Comparison of ENCODE assay signal across 11 cellular contexts in genomic region chr19:1412323-1412923, GRCh38. TPM values are rescaled to one million over a fixed set of nuclear protein-coding genes. Genes with fewer than 3 reads are reported as not detected.
DNase-seq lines count a peak whose midpoint lies in the region; ATAC-seq, FAIRE-seq and TF ChIP-seq lines count a peak whose summit lies in the region.
"Had no signal": no experiment of that assay in that cellular context is flagged by ENCODE, and none has a peak within 500 bp of the region (broad histone marks: within the 10 kb centered on the region; RNA-seq: fewer than 3 reads in every experiment).

No MANE protein-coding gene starts in this region.

- no peak overlapping the region for H3K27ac Mint-ChIP-seq in activated naive CD8-positive, alpha-beta T cell
- no peak overlapping the region for H3K27ac Mint-ChIP-seq in activated CD4-positive, alpha-beta T cell treated with anti-CD3 and anti-CD28 coated beads, Interleukin-2, amount 10 ng/mL, durations not matched to agents 24 days and 14 days

- FAIRE-seq in HTR-8/SVneo (lab: Jason Lieb, UNC): no peak

- ATAC-seq in Right ventricle myocardium inferior (no peak), HG02870 (IDR thresholded peaks at IDR 0.05; ENCODE audit: unreplicated experiment) (no peak)

- intact Hi-C loops in Right ventricle myocardium inferior (cut with DNase I): loop anchor here (5.0 kb wide), 1 partner anchor 35 kb away; no protein-coding TSS in a partner anchor
- intact Hi-C loops in activated CD4-positive, alpha-beta T cell treated with anti-CD3 and anti-CD28 coated beads, Interleukin-2, amount 10 ng/mL, durations not matched to agents 24 days and 14 days (cut with micrococcal nuclease): no loop called here

- DNase-seq in cardiac muscle cell (ENCODE audit: low read depth in 1 of 2, low spot score in 1 of 2) (no peak), Right ventricle myocardium inferior (ENCODE audit: missing footprints) (no peak), HTR-8/SVneo (ENCODE audit: insufficient read length, low spot score) (no peak)
- no peak for DNase-seq in activated CD4-positive, alpha-beta T cell treated with anti-CD3 and anti-CD28 coated beads, Interleukin-2, amount 10 ng/mL, durations not matched to agents 24 days and 14 days
- DNase-seq: NCI-H1105; stimulated activated CD4-positive, alpha-beta T cell treated with anti-CD3 and anti-CD28 coated beads, Interleukin-4, amount 100 ng/mL, for 1 hour had no signal

- no peaks in the 10 kb centered on the region for H3K27me3 Mint-ChIP-seq in activated naive CD8-positive, alpha-beta T cell
- no peaks in the 10 kb centered on the region for H3K27me3 Mint-ChIP-seq in activated CD4-positive, alpha-beta T cell treated with anti-CD3 and anti-CD28 coated beads, Interleukin-2, amount 10 ng/mL, durations not matched to agents 24 days and 14 days

- TF ChIP-seq CTCF in cardiac muscle cell (IDR thresholded peaks at IDR 0.05; ENCODE audit: low read depth, low read length): no peak

- H3K4me3 Mint-ChIP-seq in activated naive CD8-positive, alpha-beta T cell: peak overlapping the region; percentile 69
- no peak overlapping the region for H3K4me3 Mint-ChIP-seq in activated CD4-positive, alpha-beta T cell treated with anti-CD3 and anti-CD28 coated beads, Interleukin-2, amount 10 ng/mL, durations not matched to agents 24 days and 14 days

- no peaks in the 10 kb centered on the region for H3K9me3 Mint-ChIP-seq in activated naive CD8-positive, alpha-beta T cell (ENCODE audit: low read depth)
- H3K9me3 Mint-ChIP-seq in activated CD4-positive, alpha-beta T cell treated with anti-CD3 and anti-CD28 coated beads, Interleukin-2, amount 10 ng/mL, durations not matched to agents 24 days and 14 days: no peaks in the 10 kb centered on the region

- no peak overlapping the region for H3K4me3 ChIP-seq in cardiac muscle cell

- no peaks in the 10 kb centered on the region for H3K9me3 ChIP-seq in cardiac muscle cell (ENCODE audit: low read depth)

- H3K4me1 Mint-ChIP-seq in activated naive CD8-positive, alpha-beta T cell (ENCODE audit: low read depth): peaks cover 67% of the 10 kb centered on the region
- H3K4me1 Mint-ChIP-seq in activated CD4-positive, alpha-beta T cell treated with anti-CD3 and anti-CD28 coated beads, Interleukin-2, amount 10 ng/mL, durations not matched to agents 24 days and 14 days: peaks cover 40% of the 10 kb centered on the region

- H3K27me3 ChIP-seq in cardiac muscle cell (no peaks in the 10 kb centered on the region), layer of hippocampus (ENCODE audit: control insufficient read depth, insufficient read depth, low read length) (no peaks in the 10 kb centered on the region)

- peak overlapping the region; percentile 50 for H3K27ac ChIP-seq in cardiac muscle cell
- H3K27ac ChIP-seq in layer of hippocampus (ENCODE audit: low read depth, low read length): peak overlapping the region; percentile 88
- H3K27ac ChIP-seq in temporal lobe (ENCODE audit: low read depth, low read length): peak overlapping the region; percentile 95

- peaks cover 30% of the 10 kb centered on the region for H3K4me1 ChIP-seq in cardiac muscle cell (ENCODE audit: low read depth)

- H3K36me3 Mint-ChIP-seq in activated naive CD8-positive, alpha-beta T cell: peaks cover 2% of the 10 kb centered on the region
- peaks cover 37% of the 10 kb centered on the region for H3K36me3 Mint-ChIP-seq in activated CD4-positive, alpha-beta T cell treated with anti-CD3 and anti-CD28 coated beads, Interleukin-2, amount 10 ng/mL, durations not matched to agents 24 days and 14 days (ENCODE audit: low read depth)

- no peaks in the 10 kb centered on the region for H3K36me3 ChIP-seq in cardiac muscle cell

RNA-seq across cellular contexts. Expression of gene DAZAP1, which starts 5.0 kb away (rescaled TPM):
- total RNA-seq in cardiac muscle cell (103 and 112 TPM in 2 replicates), Right ventricle myocardium inferior (88.4 TPM), temporal lobe (25.8 TPM)
- 41.8 and 43.0 TPM in 2 replicates for polyA plus RNA-seq in cardiac muscle cell
- 299 and 323 TPM in 2 replicates for total RNA-seq in activated CD4-positive, alpha-beta T cell treated with anti-CD3 and anti-CD28 coated beads, Interleukin-2, amount 10 ng/mL, durations not matched to agents 24 days and 14 days

RNA-seq across cellular contexts. Expression of gene GAMT, which starts 11.1 kb away (rescaled TPM):
- total RNA-seq in cardiac muscle cell: 197 and 231 TPM in 2 replicates
- 180 and 231 TPM in 2 replicates for polyA plus RNA-seq in cardiac muscle cell
- 85.8 TPM for total RNA-seq in Right ventricle myocardium inferior
- 10.3 TPM for total RNA-seq in temporal lobe
- total RNA-seq in activated CD4-positive, alpha-beta T cell treated with anti-CD3 and anti-CD28 coated beads, Interleukin-2, amount 10 ng/mL, durations not matched to agents 24 days and 14 days: 28.8 and 32.6 TPM in 2 replicates

RNA-seq across cellular contexts. Expression of gene RPS15, which starts 25.8 kb away (rescaled TPM):
- total RNA-seq in cardiac muscle cell (3,563 and 6,817 TPM in 2 replicates), Right ventricle myocardium inferior (695 TPM), temporal lobe (418 TPM)
- 1,008 and 1,129 TPM in 2 replicates for polyA plus RNA-seq in cardiac muscle cell
- total RNA-seq in activated CD4-positive, alpha-beta T cell treated with anti-CD3 and anti-CD28 coated beads, Interleukin-2, amount 10 ng/mL, durations not matched to agents 24 days and 14 days: 1,536 and 1,542 TPM in 2 replicates

RNA-seq across cellular contexts. Expression of gene NDUFS7, which starts 28.7 kb away (rescaled TPM):
- total RNA-seq in cardiac muscle cell: 264 and 266 TPM in 2 replicates
- 455 and 472 TPM in 2 replicates for polyA plus RNA-seq in cardiac muscle cell
- 443 TPM for total RNA-seq in Right ventricle myocardium inferior
- total RNA-seq in temporal lobe: 21.4 TPM
- 108 and 110 TPM in 2 replicates for total RNA-seq in activated CD4-positive, alpha-beta T cell treated with anti-CD3 and anti-CD28 coated beads, Interleukin-2, amount 10 ng/mL, durations not matched to agents 24 days and 14 days

RNA-seq across cellular contexts. Expression of gene APC2, which starts 37.5 kb away (rescaled TPM):
- 0.42 and 1.3 TPM in 2 replicates for total RNA-seq in cardiac muscle cell
- polyA plus RNA-seq in cardiac muscle cell: 0.27 and 0.94 TPM in 2 replicates
- 0.14 TPM for total RNA-seq in Right ventricle myocardium inferior
- 193 TPM for total RNA-seq in temporal lobe
- 0.16 and 0.24 TPM in 2 replicates for total RNA-seq in activated CD4-positive, alpha-beta T cell treated with anti-CD3 and anti-CD28 coated beads, Interleukin-2, amount 10 ng/mL, durations not matched to agents 24 days and 14 days
- total RNA-seq: kidney epithelial cell had no signal
